Comparison of ENCODE assay signal across 1 cellular context in the genomic region with DNA sequence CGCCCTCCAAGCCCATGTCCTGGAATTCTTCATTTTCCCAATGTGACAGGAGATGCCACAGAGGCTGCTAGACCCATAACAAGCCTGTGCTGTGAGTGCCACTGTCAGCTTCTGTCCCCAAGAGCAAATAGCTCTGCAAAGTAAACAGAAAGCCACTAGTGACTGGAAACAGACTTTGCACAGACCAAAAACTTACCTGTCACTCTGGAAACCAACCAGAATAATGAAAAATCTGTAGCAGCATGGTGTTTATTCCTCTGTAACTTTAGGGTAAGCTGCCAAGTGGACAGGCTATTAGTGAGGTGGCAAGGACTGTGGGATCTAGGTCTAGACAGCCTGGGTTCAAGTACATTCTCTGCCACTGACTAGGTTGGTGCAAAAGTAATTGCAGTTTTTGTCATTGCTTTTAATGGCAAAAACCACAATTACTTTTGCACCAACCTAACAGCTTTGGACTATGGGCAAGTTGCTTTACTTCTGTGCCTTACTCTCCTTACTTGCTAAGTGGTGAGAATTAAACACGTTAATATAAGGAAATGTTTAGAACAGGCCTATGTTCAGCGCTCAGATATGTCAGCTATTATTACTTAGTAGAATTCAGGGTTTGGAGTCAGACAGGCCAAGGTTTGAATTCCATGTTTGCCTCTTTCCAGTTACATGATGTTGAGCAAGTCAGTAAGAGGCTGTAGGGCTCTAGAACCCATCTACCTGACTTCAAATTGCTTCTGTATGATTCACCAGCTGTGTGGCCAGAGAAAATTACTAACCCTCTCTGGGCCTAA.
TF ChIP-seq lines count a peak whose summit lies in the region.

A gene (minus strand): TSS at position 100 of the 782 bp plus-strand sequence. CDS start 67 bp downstream, at position 33.

TF ChIP-seq in HepG2, 621 proteins besides CTCF, POLR2A, EP300 and RAD21 (continued from another document and continues in another):
- TF ChIP-seq, protein P1, sequence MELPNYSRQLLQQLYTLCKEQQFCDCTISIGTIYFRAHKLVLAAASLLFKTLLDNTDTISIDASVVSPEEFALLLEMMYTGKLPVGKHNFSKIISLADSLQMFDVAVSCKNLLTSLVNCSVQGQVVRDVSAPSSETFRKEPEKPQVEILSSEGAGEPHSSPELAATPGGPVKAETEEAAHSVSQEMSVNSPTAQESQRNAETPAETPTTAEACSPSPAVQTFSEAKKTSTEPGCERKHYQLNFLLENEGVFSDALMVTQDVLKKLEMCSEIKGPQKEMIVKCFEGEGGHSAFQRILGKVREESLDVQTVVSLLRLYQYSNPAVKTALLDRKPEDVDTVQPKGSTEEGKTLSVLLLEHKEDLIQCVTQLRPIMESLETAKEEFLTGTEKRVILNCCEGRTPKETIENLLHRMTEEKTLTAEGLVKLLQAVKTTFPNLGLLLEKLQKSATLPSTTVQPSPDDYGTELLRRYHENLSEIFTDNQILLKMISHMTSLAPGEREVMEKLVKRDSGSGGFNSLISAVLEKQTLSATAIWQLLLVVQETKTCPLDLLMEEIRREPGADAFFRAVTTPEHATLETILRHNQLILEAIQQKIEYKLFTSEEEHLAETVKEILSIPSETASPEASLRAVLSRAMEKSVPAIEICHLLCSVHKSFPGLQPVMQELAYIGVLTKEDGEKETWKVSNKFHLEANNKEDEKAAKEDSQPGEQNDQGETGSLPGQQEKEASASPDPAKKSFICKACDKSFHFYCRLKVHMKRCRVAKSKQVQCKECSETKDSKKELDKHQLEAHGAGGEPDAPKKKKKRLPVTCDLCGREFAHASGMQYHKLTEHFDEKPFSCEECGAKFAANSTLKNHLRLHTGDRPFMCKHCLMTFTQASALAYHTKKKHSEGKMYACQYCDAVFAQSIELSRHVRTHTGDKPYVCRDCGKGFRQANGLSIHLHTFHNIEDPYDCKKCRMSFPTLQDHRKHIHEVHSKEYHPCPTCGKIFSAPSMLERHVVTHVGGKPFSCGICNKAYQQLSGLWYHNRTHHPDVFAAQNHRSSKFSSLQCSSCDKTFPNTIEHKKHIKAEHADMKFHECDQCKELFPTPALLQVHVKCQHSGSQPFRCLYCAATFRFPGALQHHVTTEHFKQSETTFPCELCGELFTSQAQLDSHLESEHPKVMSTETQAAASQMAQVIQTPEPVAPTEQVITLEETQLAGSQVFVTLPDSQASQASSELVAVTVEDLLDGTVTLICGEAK (IDR thresholded peaks at IDR 0.05): peak; percentile 68
- TF ChIP-seq, protein P1 (CRISPR knock-in tag; IDR thresholded peaks at IDR 0.05): no peak
- TF ChIP-seq, protein P2, sequence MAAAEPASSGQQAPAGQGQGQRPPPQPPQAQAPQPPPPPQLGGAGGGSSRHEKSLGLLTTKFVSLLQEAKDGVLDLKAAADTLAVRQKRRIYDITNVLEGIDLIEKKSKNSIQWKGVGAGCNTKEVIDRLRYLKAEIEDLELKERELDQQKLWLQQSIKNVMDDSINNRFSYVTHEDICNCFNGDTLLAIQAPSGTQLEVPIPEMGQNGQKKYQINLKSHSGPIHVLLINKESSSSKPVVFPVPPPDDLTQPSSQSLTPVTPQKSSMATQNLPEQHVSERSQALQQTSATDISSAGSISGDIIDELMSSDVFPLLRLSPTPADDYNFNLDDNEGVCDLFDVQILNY (CRISPR knock-in tag; conservative IDR thresholded peaks at IDR 0.05): no peak
- TF ChIP-seq ZNF678 (CRISPR knock-in tag; IDR thresholded peaks at IDR 0.05) (no peak), NCOA5 (CRISPR knock-in tag; IDR thresholded peaks at IDR 0.05) (no peak), ZFP37 (CRISPR knock-in tag; IDR thresholded peaks at IDR 0.05; ENCODE audit: borderline replicate concordance) (no peak), TEAD3 (CRISPR knock-in tag; optimal IDR thresholded peaks at IDR 0.05; ENCODE audit: borderline replicate concordance) (peak; percentile 78), NCOA2 (CRISPR knock-in tag; IDR thresholded peaks at IDR 0.05) (peak; percentile 76), ZNF629 (CRISPR knock-in tag; conservative IDR thresholded peaks at IDR 0.05) (peak; percentile 52; the same call in 1 of the 2 replicates), ZNF672 (CRISPR knock-in tag; IDR thresholded peaks at IDR 0.05) (no peak), TBL1XR1 (IDR thresholded peaks at IDR 0.05; ENCODE audit: borderline replicate concordance, low read length, partially characterized antibody) (peak; percentile 15), ZKSCAN8 (CRISPR knock-in tag; IDR thresholded peaks at IDR 0.05; ENCODE audit: borderline replicate concordance) (peak; percentile 48; the same call in 1 of the 2 replicates), ZNF737 (CRISPR knock-in tag; IDR thresholded peaks at IDR 0.05; ENCODE audit: borderline replicate concordance) (no peak), FOXJ3 (CRISPR knock-in tag; IDR thresholded peaks at IDR 0.05; ENCODE audit: borderline replicate concordance) (peak; percentile 68; the same call in 1 of the 2 replicates), FOXC1 (CRISPR knock-in tag; IDR thresholded peaks at IDR 0.05; ENCODE audit: borderline replicate concordance) (0 out of 2 replicates have a peak, but pooled peaks have one; percentile 52), ZNF431 (CRISPR knock-in tag; IDR thresholded peaks at IDR 0.05; ENCODE audit: borderline replicate concordance, low read depth) (no peak), GZF1 (CRISPR knock-in tag; IDR thresholded peaks at IDR 0.05) (no peak), TARDBP (CRISPR knock-in tag; IDR thresholded peaks at IDR 0.05) (no peak), SALL1 (CRISPR knock-in tag; IDR thresholded peaks at IDR 0.05) (peak; percentile 82), MED1 (CRISPR knock-in tag; IDR thresholded peaks at IDR 0.05) (peak; percentile 54), ZNF7 (CRISPR knock-in tag; IDR thresholded peaks at IDR 0.05) (no peak), HNF4A (CRISPR knock-in tag; IDR thresholded peaks at IDR 0.05) (peak; percentile 79), GATAD1 (CRISPR knock-in tag; IDR thresholded peaks at IDR 0.05) (0 out of 2 replicates have a peak, but pooled peaks have one; percentile 37), ZNF616 (CRISPR knock-in tag; IDR thresholded peaks at IDR 0.05; ENCODE audit: low read depth) (no peak), SKI (IDR thresholded peaks at IDR 0.05; ENCODE audit: partially characterized antibody) (peak; percentile 89), FOXP1 (IDR thresholded peaks at IDR 0.05) (no peak), FOXP1 (CRISPR knock-in tag; IDR thresholded peaks at IDR 0.05) (0 out of 2 replicates have a peak, but pooled peaks have one; percentile 54), ELF3 (CRISPR knock-in tag; IDR thresholded peaks at IDR 0.05) (no peak), ZSCAN12 (CRISPR knock-in tag; IDR thresholded peaks at IDR 0.05) (no peak), MTF2 (CRISPR knock-in tag; IDR thresholded peaks at IDR 0.05; ENCODE audit: borderline replicate concordance) (no peak), NR2F1 (CRISPR knock-in tag; IDR thresholded peaks at IDR 0.05) (0 out of 4 replicates have a peak, but pooled peaks of 1 of the 2 experiments have one; percentile 16), SETDB1 (CRISPR knock-in tag; IDR thresholded peaks at IDR 0.05; ENCODE audit: borderline replicate concordance) (no peak), ISL2 (CRISPR knock-in tag; IDR thresholded peaks at IDR 0.05) (peak; percentile 59; the same call in 1 of the 2 replicates), ZNF850 (CRISPR knock-in tag; conservative IDR thresholded peaks at IDR 0.05) (no peak), SMAD3 (CRISPR knock-in tag; IDR thresholded peaks at IDR 0.05) (no peak), ELF1 (CRISPR knock-in tag; IDR thresholded peaks at IDR 0.05) (no peak), TOE1 (CRISPR knock-in tag; IDR thresholded peaks at IDR 0.05) (no peak), ZEB1 (IDR thresholded peaks at IDR 0.05; ENCODE audit: insufficient replicate concordance, low read depth) (peak; percentile 12), RORA (CRISPR knock-in tag; IDR thresholded peaks at IDR 0.05) (no peak), ZNF3 (CRISPR knock-in tag; IDR thresholded peaks at IDR 0.05) (no peak), SMC3 (IDR thresholded peaks at IDR 0.05; ENCODE audit: low read length) (peak; percentile 11; the same call in 1 of the 2 replicates)
- TF ChIP-seq, protein P3, sequence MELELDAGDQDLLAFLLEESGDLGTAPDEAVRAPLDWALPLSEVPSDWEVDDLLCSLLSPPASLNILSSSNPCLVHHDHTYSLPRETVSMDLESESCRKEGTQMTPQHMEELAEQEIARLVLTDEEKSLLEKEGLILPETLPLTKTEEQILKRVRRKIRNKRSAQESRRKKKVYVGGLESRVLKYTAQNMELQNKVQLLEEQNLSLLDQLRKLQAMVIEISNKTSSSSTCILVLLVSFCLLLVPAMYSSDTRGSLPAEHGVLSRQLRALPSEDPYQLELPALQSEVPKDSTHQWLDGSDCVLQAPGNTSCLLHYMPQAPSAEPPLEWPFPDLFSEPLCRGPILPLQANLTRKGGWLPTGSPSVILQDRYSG (CRISPR knock-in tag; IDR thresholded peaks at IDR 0.05): no peak
- TF ChIP-seq, protein P4, sequence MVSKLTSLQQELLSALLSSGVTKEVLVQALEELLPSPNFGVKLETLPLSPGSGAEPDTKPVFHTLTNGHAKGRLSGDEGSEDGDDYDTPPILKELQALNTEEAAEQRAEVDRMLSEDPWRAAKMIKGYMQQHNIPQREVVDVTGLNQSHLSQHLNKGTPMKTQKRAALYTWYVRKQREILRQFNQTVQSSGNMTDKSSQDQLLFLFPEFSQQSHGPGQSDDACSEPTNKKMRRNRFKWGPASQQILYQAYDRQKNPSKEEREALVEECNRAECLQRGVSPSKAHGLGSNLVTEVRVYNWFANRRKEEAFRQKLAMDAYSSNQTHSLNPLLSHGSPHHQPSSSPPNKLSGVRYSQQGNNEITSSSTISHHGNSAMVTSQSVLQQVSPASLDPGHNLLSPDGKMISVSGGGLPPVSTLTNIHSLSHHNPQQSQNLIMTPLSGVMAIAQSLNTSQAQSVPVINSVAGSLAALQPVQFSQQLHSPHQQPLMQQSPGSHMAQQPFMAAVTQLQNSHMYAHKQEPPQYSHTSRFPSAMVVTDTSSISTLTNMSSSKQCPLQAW (CRISPR knock-in tag; IDR thresholded peaks at IDR 0.05): peak; percentile 74
- TF ChIP-seq, protein P5, sequence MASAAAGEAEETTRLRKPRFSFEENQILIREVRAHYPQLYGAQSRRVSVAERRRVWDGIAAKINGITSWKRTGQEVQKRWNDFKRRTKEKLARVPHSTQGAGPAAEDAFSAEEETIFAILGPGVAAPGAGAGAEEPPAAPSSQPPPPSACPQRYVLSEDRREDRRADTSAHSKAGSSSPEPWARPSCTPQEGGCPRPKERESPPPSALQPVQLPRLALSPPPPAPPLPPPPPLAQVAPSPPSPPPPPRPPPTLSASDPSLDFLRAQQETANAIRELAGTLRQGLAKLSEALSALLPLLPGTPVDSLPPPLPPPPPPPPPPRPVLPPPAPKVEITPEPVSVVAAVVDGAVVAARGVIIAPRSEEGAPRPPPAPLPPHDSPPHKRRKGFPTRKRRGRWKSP (CRISPR knock-in tag; IDR thresholded peaks at IDR 0.05): peak; percentile 54; the same call in 1 of the 2 replicates
- TF ChIP-seq, protein P6, sequence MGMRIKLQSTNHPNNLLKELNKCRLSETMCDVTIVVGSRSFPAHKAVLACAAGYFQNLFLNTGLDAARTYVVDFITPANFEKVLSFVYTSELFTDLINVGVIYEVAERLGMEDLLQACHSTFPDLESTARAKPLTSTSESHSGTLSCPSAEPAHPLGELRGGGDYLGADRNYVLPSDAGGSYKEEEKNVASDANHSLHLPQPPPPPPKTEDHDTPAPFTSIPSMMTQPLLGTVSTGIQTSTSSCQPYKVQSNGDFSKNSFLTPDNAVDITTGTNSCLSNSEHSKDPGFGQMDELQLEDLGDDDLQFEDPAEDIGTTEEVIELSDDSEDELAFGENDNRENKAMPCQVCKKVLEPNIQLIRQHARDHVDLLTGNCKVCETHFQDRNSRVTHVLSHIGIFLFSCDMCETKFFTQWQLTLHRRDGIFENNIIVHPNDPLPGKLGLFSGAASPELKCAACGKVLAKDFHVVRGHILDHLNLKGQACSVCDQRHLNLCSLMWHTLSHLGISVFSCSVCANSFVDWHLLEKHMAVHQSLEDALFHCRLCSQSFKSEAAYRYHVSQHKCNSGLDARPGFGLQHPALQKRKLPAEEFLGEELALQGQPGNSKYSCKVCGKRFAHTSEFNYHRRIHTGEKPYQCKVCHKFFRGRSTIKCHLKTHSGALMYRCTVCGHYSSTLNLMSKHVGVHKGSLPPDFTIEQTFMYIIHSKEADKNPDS (CRISPR knock-in tag; IDR thresholded peaks at IDR 0.05): peak; percentile 53; the same call in 1 of the 2 replicates
- TF ChIP-seq, protein P7, sequence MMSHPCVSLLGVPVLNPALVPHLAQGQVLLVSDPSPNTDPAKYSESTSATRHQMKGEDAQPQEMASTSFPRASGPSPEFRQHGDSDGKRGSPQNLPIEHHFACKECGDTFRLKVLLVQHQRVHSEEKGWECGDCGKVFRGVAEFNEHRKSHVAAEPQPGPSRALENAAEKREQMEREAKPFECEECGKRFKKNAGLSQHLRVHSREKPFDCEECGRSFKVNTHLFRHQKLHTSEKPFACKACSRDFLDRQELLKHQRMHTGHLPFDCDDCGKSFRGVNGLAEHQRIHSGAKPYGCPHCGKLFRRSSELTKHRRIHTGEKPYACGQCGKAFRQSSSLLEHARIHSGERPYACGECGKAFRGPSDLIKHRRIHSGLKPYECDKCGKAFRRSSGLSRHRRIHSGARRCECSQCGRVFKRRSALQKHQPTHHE (CRISPR knock-in tag; IDR thresholded peaks at IDR 0.05; ENCODE audit: borderline replicate concordance): no peak
